Comparison of ENCODE assay signal across 11 cellular contexts in the genomic region with DNA sequence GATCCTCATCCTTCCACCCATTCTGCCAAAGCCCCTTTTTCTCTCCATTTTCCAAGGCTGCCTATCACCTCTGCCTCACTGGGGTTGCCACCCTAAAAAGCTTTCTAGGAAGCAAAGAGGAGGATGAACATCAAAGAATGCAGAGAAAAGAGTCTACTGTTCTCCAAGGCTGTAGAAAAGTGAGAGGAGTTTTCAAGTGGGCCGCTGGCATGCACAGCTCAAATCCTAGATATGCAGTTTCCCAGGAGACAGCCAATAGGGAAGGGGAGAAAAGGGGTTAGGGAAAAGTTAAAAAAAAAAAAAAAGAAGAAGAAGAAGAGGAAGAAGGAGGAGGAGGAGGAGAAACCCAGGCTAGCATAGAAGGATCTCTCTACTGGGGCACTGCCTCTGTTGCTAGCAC. TPM values are rescaled to one million over a fixed set of nuclear protein-coding genes. Genes with fewer than 3 reads are reported as not detected.
DNase-seq lines count a peak whose midpoint lies in the region; ATAC-seq and TF ChIP-seq lines count a peak whose summit lies in the region.
"Had no signal": no experiment of that assay in that cellular context is flagged by ENCODE, and none has a peak within 500 bp of the region (broad histone marks: within the 10 kb centered on the region; RNA-seq: fewer than 3 reads in every experiment).

No MANE protein-coding gene starts in this region.

- peaks cover 44 to 51% of the 10 kb centered on the region in 2 donors for H3K36me3 Mint-ChIP-seq in activated T-cell treated with anti-CD3 and anti-CD28 coated beads, Interleukin-2, amount 50 U/mL, for 72 hours (ENCODE audit: insufficient read depth in 2 of 2)

- peaks cover 13% of the 10 kb centered on the region for H3K36me3 ChIP-seq in PC-9 (ENCODE audit: low read depth)
- H3K36me3 ChIP-seq in esophagus squamous epithelium, result no peaks in the 10 kb centered on the region
- peaks cover 0 to 3% (median 0%) of the 10 kb centered on the region in 5 donors for H3K36me3 ChIP-seq in subcutaneous abdominal adipose tissue (ENCODE audit: control insufficient read depth in 5 of 5, insufficient read depth in 5 of 5, low read length in 5 of 5)

- H3F3A ChIP-seq in PC-9 (ENCODE audit: insufficient read depth, low read depth), result peaks cover 37% of the 10 kb centered on the region

- no peaks in the 10 kb centered on the region for H4K20me1 ChIP-seq in PC-9 (ENCODE audit: insufficient read depth)

- peak overlapping the region; percentile 93 for H3K27ac ChIP-seq in PC-9
- H3K27ac ChIP-seq in esophagus squamous epithelium, result peak overlapping the region; percentile 49 to 80 (median 66)
- H3K27ac ChIP-seq in subcutaneous abdominal adipose tissue (ENCODE audit: low read depth, low read length), result peak overlapping the region; percentile 42
- H3K27ac ChIP-seq: RWPE1 had no signal

- CTCF ChIA-PET in PC-9 (lab: Charles Lee), result interaction anchor here (0.5 to 3.4 kb wide), 5 partner anchors 11 to 215 kb away, joined by 3 to 39 read pairs (median 6); no protein-coding TSS in a partner anchor

- no TSS peak for BruUV-seq in PC-9 (replicated peaks; lab: Mats Ljungman, UMichigan)

- POLR2A ChIA-PET in PC-9 (lab: Charles Lee; ENCODE audit: unreplicated experiment), result interaction anchor here (0.5 to 1.2 kb wide), 8 partner anchors 9 to 463 kb away, joined by 3 to 5 read pairs (median 4); partner anchors contain the start of gene IFT43

- H3K27me3 Mint-ChIP-seq in activated T-cell treated with anti-CD3 and anti-CD28 coated beads, Interleukin-2, amount 50 U/mL, for 72 hours (ENCODE audit: low read depth), result no peaks in the 10 kb centered on the region

- intact Hi-C loops in PC-9 (cut with micrococcal nuclease; ENCODE audit: unreplicated experiment) (loop anchor here (1.0 kb wide), 1 partner anchor 34 kb away; no protein-coding TSS in a partner anchor), esophagus squamous epithelium (cut with DNase I) (no loop called here)

- no peaks in the 10 kb centered on the region for H3K9me3 Mint-ChIP-seq in activated T-cell treated with anti-CD3 and anti-CD28 coated beads, Interleukin-2, amount 50 U/mL, for 72 hours

- TF ChIP-seq CTCF in PC-9 (conservative IDR thresholded peaks at IDR 0.05), result no peak
- no peak for TF ChIP-seq CTCF in esophagus squamous epithelium (IDR thresholded peaks at IDR 0.05)

- peak overlapping the region; percentile 87 for H2AFZ ChIP-seq in PC-9

- H3K4me1 ChIP-seq in PC-9 (replicated peaks; ENCODE audit: insufficient read depth), result peaks cover 60% of the 10 kb centered on the region
- peaks cover 0 to 24% (median 3%) of the 10 kb centered on the region in 3 donors for H3K4me1 ChIP-seq in esophagus squamous epithelium
- peaks cover 0 to 27% (median 18%) of the 10 kb centered on the region in 5 donors for H3K4me1 ChIP-seq in subcutaneous abdominal adipose tissue (ENCODE audit: control insufficient read depth in 5 of 5, insufficient read depth in 5 of 5, low read length in 5 of 5)

- no peak for TF ChIP-seq POLR2A in esophagus squamous epithelium (IDR thresholded peaks at IDR 0.05)

- peaks cover 83% of the 10 kb centered on the region for H3K4me1 Mint-ChIP-seq in activated T-cell treated with anti-CD3 and anti-CD28 coated beads, Interleukin-2, amount 50 U/mL, for 72 hours (ENCODE audit: low read depth)

- H3K4me3 ChIP-seq in PC-9 (peak overlapping the region; percentile 68), esophagus squamous epithelium (peak overlapping the region; percentile 14 to 61 (median 38)), subcutaneous abdominal adipose tissue (ENCODE audit: low read depth in 1 of 5, low read length in 5 of 5) (peak overlapping the region in 4 of 5 donors; percentile 48 to 68 (median 52))

- H3K79me2 ChIP-seq in PC-9 (ENCODE audit: low read depth), result peaks cover 34% of the 10 kb centered on the region

- peak overlapping the region; percentile 99 for H3K4me3 Mint-ChIP-seq in activated T-cell treated with anti-CD3 and anti-CD28 coated beads, Interleukin-2, amount 50 U/mL, for 72 hours

- H3K27ac Mint-ChIP-seq in activated T-cell treated with anti-CD3 and anti-CD28 coated beads, Interleukin-2, amount 50 U/mL, for 72 hours, result peak overlapping the region; percentile 100

- ATAC-seq in activated T-cell treated with anti-CD3 and anti-CD28 coated beads, Interleukin-2, amount 50 U/mL, for 72 hours (replicated peaks in 1 of 2), result no peak
- ATAC-seq in SK-N-SH treated with all-trans-retinoic acid at 6 μM for 48 hours, result no peak

- peak overlapping the region; percentile 87 for H3K4me2 ChIP-seq in PC-9

- H3K27me3 ChIP-seq in PC-9 (ENCODE audit: insufficient read depth, low read depth) (no peaks in the 10 kb centered on the region), esophagus squamous epithelium (peaks cover 0 to 10% (median 0%) of the 10 kb centered on the region in 4 donors), subcutaneous abdominal adipose tissue (ENCODE audit: control insufficient read depth in 5 of 5, insufficient read depth in 4 of 5, low read length in 5 of 5) (peaks cover 0 to 4% (median 0%) of the 10 kb centered on the region in 5 donors)

- WGBS in esophagus squamous epithelium, 2 donors, result 53 to 100% methylated on average over 1 of the region's 1 CpG

- H3K9me3 ChIP-seq in PC-9 (ENCODE audit: insufficient read depth, low read depth) (no peaks in the 10 kb centered on the region), esophagus squamous epithelium (no peaks in the 10 kb centered on the region), subcutaneous abdominal adipose tissue (ENCODE audit: control insufficient read depth in 5 of 5, low read length in 5 of 5) (no peaks in the 10 kb centered on the region)

- H3K9me2 ChIP-seq in PC-9 (ENCODE audit: insufficient read depth), result no peaks in the 10 kb centered on the region

- H3K9ac ChIP-seq in subcutaneous abdominal adipose tissue (ENCODE audit: low read length in 5 of 5), result peak overlapping the region in 2 of 5 donors; percentile 6 to 52

- DNase-seq in activated T-cell treated with anti-CD3 and anti-CD28 coated beads, Interleukin-2, amount 50 U/mL, for 72 hours, result no peak
- DNase-seq in activated T-cell treated with anti-CD3 and anti-CD28 coated beads, Interleukin-2, amount 50 U/mL, for 1 hour, result no peak
- DNase-seq in PC-9, result no peak
- no peak for DNase-seq in esophagus squamous epithelium (lab: John Stamatoyannopoulos, UW)
- no peak for DNase-seq in AML-193 (lab: John Stamatoyannopoulos, UW)
- DNase-seq in HCEC 1CT, result no peak
- DNase-seq: NCI-H1694 treated with DMSO at 0.1 percent for 48 hours had no signal

TF ChIP-seq in SK-N-SH treated with all-trans-retinoic acid at 6 μM for 48 hours, 23 proteins besides CTCF, POLR2A, EP300 and RAD21:
- TF ChIP-seq, protein P1, sequence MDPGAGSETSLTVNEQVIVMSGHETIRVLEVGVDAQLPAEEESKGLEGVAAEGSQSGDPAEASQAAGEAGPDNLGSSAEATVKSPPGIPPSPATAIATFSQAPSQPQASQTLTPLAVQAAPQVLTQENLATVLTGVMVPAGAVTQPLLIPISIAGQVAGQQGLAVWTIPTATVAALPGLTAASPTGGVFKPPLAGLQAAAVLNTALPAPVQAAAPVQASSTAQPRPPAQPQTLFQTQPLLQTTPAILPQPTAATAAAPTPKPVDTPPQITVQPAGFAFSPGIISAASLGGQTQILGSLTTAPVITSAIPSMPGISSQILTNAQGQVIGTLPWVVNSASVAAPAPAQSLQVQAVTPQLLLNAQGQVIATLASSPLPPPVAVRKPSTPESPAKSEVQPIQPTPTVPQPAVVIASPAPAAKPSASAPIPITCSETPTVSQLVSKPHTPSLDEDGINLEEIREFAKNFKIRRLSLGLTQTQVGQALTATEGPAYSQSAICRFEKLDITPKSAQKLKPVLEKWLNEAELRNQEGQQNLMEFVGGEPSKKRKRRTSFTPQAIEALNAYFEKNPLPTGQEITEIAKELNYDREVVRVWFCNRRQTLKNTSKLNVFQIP (CRISPR knock-in tag; IDR thresholded peaks at IDR 0.05; ENCODE audit: borderline replicate concordance, low read depth), result no peak
- TF ChIP-seq CSDC2 (CRISPR knock-in tag; IDR thresholded peaks at IDR 0.05) (no peak), ZC3H10 (CRISPR knock-in tag; IDR thresholded peaks at IDR 0.05) (no peak), ARNTL (CRISPR knock-in tag; IDR thresholded peaks at IDR 0.05; ENCODE audit: borderline replicate concordance, low read depth) (no peak)
- TF ChIP-seq, protein P2, sequence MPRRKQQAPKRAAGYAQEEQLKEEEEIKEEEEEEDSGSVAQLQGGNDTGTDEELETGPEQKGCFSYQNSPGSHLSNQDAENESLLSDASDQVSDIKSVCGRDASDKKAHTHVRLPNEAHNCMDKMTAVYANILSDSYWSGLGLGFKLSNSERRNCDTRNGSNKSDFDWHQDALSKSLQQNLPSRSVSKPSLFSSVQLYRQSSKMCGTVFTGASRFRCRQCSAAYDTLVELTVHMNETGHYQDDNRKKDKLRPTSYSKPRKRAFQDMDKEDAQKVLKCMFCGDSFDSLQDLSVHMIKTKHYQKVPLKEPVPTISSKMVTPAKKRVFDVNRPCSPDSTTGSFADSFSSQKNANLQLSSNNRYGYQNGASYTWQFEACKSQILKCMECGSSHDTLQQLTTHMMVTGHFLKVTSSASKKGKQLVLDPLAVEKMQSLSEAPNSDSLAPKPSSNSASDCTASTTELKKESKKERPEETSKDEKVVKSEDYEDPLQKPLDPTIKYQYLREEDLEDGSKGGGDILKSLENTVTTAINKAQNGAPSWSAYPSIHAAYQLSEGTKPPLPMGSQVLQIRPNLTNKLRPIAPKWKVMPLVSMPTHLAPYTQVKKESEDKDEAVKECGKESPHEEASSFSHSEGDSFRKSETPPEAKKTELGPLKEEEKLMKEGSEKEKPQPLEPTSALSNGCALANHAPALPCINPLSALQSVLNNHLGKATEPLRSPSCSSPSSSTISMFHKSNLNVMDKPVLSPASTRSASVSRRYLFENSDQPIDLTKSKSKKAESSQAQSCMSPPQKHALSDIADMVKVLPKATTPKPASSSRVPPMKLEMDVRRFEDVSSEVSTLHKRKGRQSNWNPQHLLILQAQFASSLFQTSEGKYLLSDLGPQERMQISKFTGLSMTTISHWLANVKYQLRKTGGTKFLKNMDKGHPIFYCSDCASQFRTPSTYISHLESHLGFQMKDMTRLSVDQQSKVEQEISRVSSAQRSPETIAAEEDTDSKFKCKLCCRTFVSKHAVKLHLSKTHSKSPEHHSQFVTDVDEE (CRISPR knock-in tag; IDR thresholded peaks at IDR 0.05), result no peak

RNA-seq across cellular contexts. Expression of gene BATF, which starts 0.7 kb away (rescaled TPM):
- 100 to 1,000 TPM; 171 to 185 TPM for total RNA-seq in activated T-cell treated with anti-CD3 and anti-CD28 coated beads, Interleukin-2, amount 50 U/mL, for 72 hours
- 55.7 and 79.0 TPM in 2 replicates for total RNA-seq in PC-9 (2021)
- total RNA-seq in esophagus squamous epithelium, result 10 to 100 TPM in 1 of 4 donors, 1 to 10 TPM in 3; 1.7 to 14.5 (median 6.8) TPM
- total RNA-seq: fibroblast of villous mesenchyme had no signal

RNA-seq across cellular contexts. Expression of gene FLVCR2, which starts 55.5 kb away (rescaled TPM):
- 10 to 100 TPM in 1 of 2 donors, 1 to 10 TPM in 1; 5.9 to 12.3 TPM for total RNA-seq in activated T-cell treated with anti-CD3 and anti-CD28 coated beads, Interleukin-2, amount 50 U/mL, for 72 hours
- total RNA-seq in PC-9 (2021), result 12.4 and 35.7 TPM in 2 replicates
- 1 to 10 TPM; 1.1 to 7.6 (median 3.8) TPM for total RNA-seq in esophagus squamous epithelium

Comparison
In these comparisons a context has a peak if more than half of its experiments do, and no peak if none do; other contexts are left out.
1. H3K27ac ChIP-seq: peak in every context shown above with its lines; median percentile 93 in PC-9; 66 in esophagus squamous epithelium; 42 in subcutaneous abdominal adipose tissue.